In the genomic region with DNA sequence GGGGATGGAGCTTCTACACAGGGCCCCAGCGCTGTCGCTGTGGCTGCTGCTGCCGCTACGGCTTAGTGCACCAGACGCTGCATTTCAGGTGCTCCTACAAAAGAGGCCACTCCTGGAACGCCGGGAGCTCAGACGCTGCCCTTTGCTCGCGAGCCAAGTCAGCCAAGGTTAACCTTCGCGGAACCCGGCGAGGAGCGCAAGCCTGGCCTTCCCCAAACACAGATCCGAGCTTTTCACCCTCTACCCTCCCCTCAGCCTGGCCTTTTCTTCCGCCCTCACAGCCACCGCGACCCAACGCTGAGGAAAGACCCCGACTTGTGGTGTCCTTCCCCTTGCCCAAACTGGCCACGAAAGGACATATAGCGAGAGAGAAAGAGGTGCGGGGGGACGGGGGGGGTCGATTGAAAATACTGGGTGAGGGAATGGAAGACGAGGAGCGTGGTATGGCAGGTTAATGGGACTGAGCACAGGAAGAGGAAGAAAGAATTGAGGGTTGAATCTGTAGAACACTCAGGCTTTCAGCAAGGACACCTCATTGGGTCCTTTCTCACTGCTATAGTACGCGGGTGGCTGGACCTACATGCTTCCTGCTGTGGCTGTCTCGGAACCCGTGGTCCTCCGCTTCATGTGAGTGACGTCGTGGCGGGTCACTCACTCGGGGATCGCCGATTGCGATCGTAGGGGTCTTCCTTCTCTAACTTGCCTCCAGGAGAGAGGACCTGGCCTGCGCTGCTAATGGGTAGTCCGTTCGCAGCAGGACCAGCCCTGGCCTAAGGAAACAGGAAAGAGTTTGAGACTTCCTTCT, we compare ENCODE assay signal across 8 cellular contexts. TPM values are rescaled to one million over a fixed set of nuclear protein-coding genes. Genes with fewer than 3 reads are reported as not detected.
DNase-seq lines count a peak whose midpoint lies in the region; ATAC-seq and TF ChIP-seq lines count a peak whose summit lies in the region.

Gene AIMP1, plus strand, starts transcription at position 583 of the 805 bp plus-strand sequence. CDS start 8,460 bp downstream, outside the sequence.
Gene TBCK, minus strand, starts transcription at position 242 of the 805 bp plus-strand sequence. CDS start 7,249 bp downstream, outside the sequence.

- H3K4me3 ChIP-seq in AG09309 (ENCODE audit: control insufficient read depth, low read depth, low read length) (peak within 1 kb of the TSS; percentile 86), spleen (peak within 1 kb of the TSS; percentile 67 to 89 (median 74))

- peak; percentile 89 for ATAC-seq in GM19023 (IDR thresholded peaks at IDR 0.05; ENCODE audit: unreplicated experiment)
- ATAC-seq in HG03196 (IDR thresholded peaks at IDR 0.05; ENCODE audit: unreplicated experiment): peak; percentile 92
- peak; percentile 90 for ATAC-seq in activated B cell treated with CpG ODN at 0.5 μM for 24 hours (ENCODE audit: low read depth)
- ATAC-seq in central memory CD8-positive, alpha-beta T cell (replicated peaks; ENCODE audit: extremely low read depth, poor library complexity, severe bottlenecking): peak; percentile 86

- DNase-seq in AG09309 (ENCODE audit: low read depth) (peak; percentile 59), NCI-H226 (peak; percentile 69), activated B cell treated with CpG ODN at 0.5 μM for 24 hours (peak; percentile 78), inferior parietal cortex (ENCODE audit: extremely low spot score) (peak; percentile 90), spleen (peak; percentile 96)
- peak; percentile 85 to 90 for DNase-seq in central memory CD8-positive, alpha-beta T cell (ENCODE audit: low spot score in 2 of 2)

- TF ChIP-seq CTCF in AG09309 (IDR thresholded peaks at IDR 0.05; ENCODE audit: control insufficient read depth, insufficient read depth, low read depth, low read length, missing control alignments) (no peak), activated B cell treated with CpG ODN at 0.5 μM for 24 hours (IDR thresholded peaks at IDR 0.05) (no peak), spleen (IDR thresholded peaks at IDR 0.05 in 8 of 11, conservative IDR thresholded peaks at IDR 0.05 in 3 of 11) (peak in 1 of 11 experiments; percentile 7)

- H3K27me3 Mint-ChIP-seq in activated B cell treated with CpG ODN at 0.5 μM for 24 hours: no peaks in the 10 kb centered on the region
- H3K27me3 Mint-ChIP-seq in central memory CD8-positive, alpha-beta T cell: no peaks in the 10 kb centered on the region

- H3K4me1 ChIP-seq in spleen: peaks cover 28 to 82% (median 50%) of the 10 kb centered on the region in 6 donors

- peak within 1 kb of the TSS; percentile 91 to 96 (median 94) for H3K27ac ChIP-seq in spleen

- H3K27me3 ChIP-seq in spleen (replicated peaks in 1 of 7): no peaks in the 10 kb centered on the region

- H3K36me3 Mint-ChIP-seq in activated B cell treated with CpG ODN at 0.5 μM for 24 hours (ENCODE audit: low read depth): peaks cover 17% of the 10 kb centered on the region
- H3K36me3 Mint-ChIP-seq in central memory CD8-positive, alpha-beta T cell (ENCODE audit: insufficient read depth): peaks cover 3% of the 10 kb centered on the region

- peaks cover 35% of the 10 kb centered on the region for H3K4me1 Mint-ChIP-seq in activated B cell treated with CpG ODN at 0.5 μM for 24 hours
- H3K4me1 Mint-ChIP-seq in central memory CD8-positive, alpha-beta T cell: peaks cover 26% of the 10 kb centered on the region

- peak; percentile 44 to 83 (median 44) for TF ChIP-seq POLR2A in spleen (IDR thresholded peaks at IDR 0.05)

- intact Hi-C loops in activated B cell treated with CpG ODN at 0.5 μM for 24 hours (cut with micrococcal nuclease): loop anchor here (1.0 to 5.0 kb wide), 7 partner anchors 17 to 1671 kb away; partner anchors contain the start of genes CYP2U1, GSTCD, HADH and INTS12
- intact Hi-C loops in spleen (cut with DNase I; ENCODE audit: low total_unique reads): no loop called here

- POLR2A ChIA-PET in activated B cell treated with CpG ODN at 0.5 μM for 24 hours (lab: Charles Lee): interaction anchor here (1.0 to 1.6 kb wide), 3 partner anchors 11 to 1404 kb away, joined by 5 to 11 read pairs (median 6); partner anchors contain the start of gene PAPSS1

- CTCF ChIA-PET in activated B cell treated with CpG ODN at 0.5 μM for 24 hours (lab: Charles Lee): no interaction called here

- peaks cover 0 to 2% (median 0%) of the 10 kb centered on the region in 8 donors for H3K9me3 ChIP-seq in spleen

- peaks cover 0 to 11% (median 7%) of the 10 kb centered on the region in 6 donors for H3K36me3 ChIP-seq in spleen

- 0 to 1% (median 1%) methylated on average over 38 to 44 of the region's 44 CpGs for WGBS in spleen, 5 donors

- H3K27ac Mint-ChIP-seq in activated B cell treated with CpG ODN at 0.5 μM for 24 hours: no peak within 1 kb of the TSS
- no peak within 1 kb of the TSS for H3K27ac Mint-ChIP-seq in central memory CD8-positive, alpha-beta T cell (ENCODE audit: low read depth)

- no peaks in the 10 kb centered on the region for H3K9me3 Mint-ChIP-seq in activated B cell treated with CpG ODN at 0.5 μM for 24 hours
- no peaks in the 10 kb centered on the region for H3K9me3 Mint-ChIP-seq in central memory CD8-positive, alpha-beta T cell

- H3K4me3 Mint-ChIP-seq in activated B cell treated with CpG ODN at 0.5 μM for 24 hours: no peak within 1 kb of the TSS
- H3K4me3 Mint-ChIP-seq in central memory CD8-positive, alpha-beta T cell: no peak within 1 kb of the TSS

RNA-seq across cellular contexts. Expression of gene AIMP1, which starts in this region (rescaled TPM):
- 49.4 and 53.5 TPM in 2 replicates for total RNA-seq in activated B cell treated with CpG ODN at 0.5 μM for 24 hours
- total RNA-seq in spleen: 10 to 100 TPM; 15.8 to 43.1 (median 35.2) TPM
- polyA plus RNA-seq in spleen: 10 to 100 TPM; 25.5 to 29.3 (median 29.0) TPM

RNA-seq across cellular contexts. Expression of gene TBCK, which starts in this region (rescaled TPM):
- 45.6 and 60.1 TPM in 2 replicates for total RNA-seq in activated B cell treated with CpG ODN at 0.5 μM for 24 hours
- total RNA-seq in spleen: 10 to 100 TPM; 38.5 to 61.3 (median 51.0) TPM
- polyA plus RNA-seq in spleen: 1 to 10 TPM; 6.7 to 9.8 (median 9.3) TPM

Comparison
In these comparisons a context has a peak if more than half of its experiments do, and no peak if none do; other contexts are left out.
1. Peak in every context shown above with its lines: DNase-seq, ATAC-seq, H3K4me3 ChIP-seq and H3K27ac ChIP-seq.